18 cellular contexts compared by ENCODE assay signal in the genomic region with DNA sequence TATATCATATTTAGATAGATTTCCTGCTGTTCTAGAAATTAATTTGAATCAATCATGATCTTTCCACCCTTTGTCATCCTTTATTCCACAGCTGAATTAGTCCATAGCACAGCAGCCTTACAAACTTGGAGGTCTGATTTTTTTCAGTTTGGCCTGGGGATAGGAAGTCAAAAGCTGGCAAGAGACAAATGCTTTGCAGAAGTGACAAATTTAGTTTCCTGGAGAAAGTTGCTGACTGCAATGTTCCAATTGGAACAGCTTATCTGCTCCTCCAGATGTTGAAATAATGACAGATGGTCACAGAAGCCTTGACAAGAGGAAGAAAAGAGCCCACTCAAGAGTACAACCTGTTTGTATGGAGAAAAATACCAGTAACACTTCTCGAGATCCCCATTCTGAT.
DNase-seq lines count a peak whose midpoint lies in the region; ATAC-seq and TF ChIP-seq lines count a peak whose summit lies in the region.
"Had no signal": no experiment of that assay in that cellular context is flagged by ENCODE, and none has a peak within 500 bp of the region (broad histone marks: within the 10 kb centered on the region; RNA-seq: fewer than 3 reads in every experiment).

No MANE protein-coding gene starts in this region.

- no peaks in the 10 kb centered on the region for H3K27me3 Mint-ChIP-seq in endothelial cell (ENCODE audit: unreplicated experiment)

- peaks cover 27% of the 10 kb centered on the region for H3K4me1 Mint-ChIP-seq in endothelial cell (ENCODE audit: unreplicated experiment)

- H3K4me3 Mint-ChIP-seq in endothelial cell (ENCODE audit: unreplicated experiment), result no peak overlapping the region

- WGBS in spleen, 5 donors, result 0 to 14% (median 5%) methylated on average over 1 of the region's 1 CpG

- H3K9me3 Mint-ChIP-seq in endothelial cell (ENCODE audit: unreplicated experiment), result no peaks in the 10 kb centered on the region

- no peak for DNase-seq in Right ventricle myocardium superior
- no peak for DNase-seq in cardiac septum (ENCODE audit: low spot score)
- peak; percentile 45 for DNase-seq in SK-N-MC (ENCODE audit: low read depth, low spot score)
- peak; percentile 21 for DNase-seq in endothelial cell (ENCODE audit: low spot score)
- no peak for DNase-seq in spleen
- no peak for DNase-seq in CD1c-positive myeloid dendritic cell (ENCODE audit: extremely low spot score)
- DNase-seq in NOMO-1 (lab: John Stamatoyannopoulos, UW; ENCODE audit: unreplicated experiment in 2 of 2), result no peak
- no peak for DNase-seq in NCI-H1417 (lab: John Stamatoyannopoulos, UW)
- DNase-seq: COR-L47, DMS53, MG63, NCI-H1092, NCI-H2227 treated with DMSO at 0.1 percent for 48 hours, NCI-H526, SJCRH30 had no signal

- TF ChIP-seq CTCF in endothelial cell (IDR thresholded peaks at IDR 0.05; ENCODE audit: unreplicated experiment), result no peak
- TF ChIP-seq CTCF in spleen (IDR thresholded peaks at IDR 0.05 in 8 of 11, conservative IDR thresholded peaks at IDR 0.05 in 3 of 11), result no peak

- no peak for TF ChIP-seq POLR2A in spleen (IDR thresholded peaks at IDR 0.05)

- H3K9me3 ChIP-seq in SK-N-MC (ENCODE audit: low read depth, low read length), result no peaks in the 10 kb centered on the region
- H3K9me3 ChIP-seq in spleen, result peaks cover 0 to 7% (median 0%) of the 10 kb centered on the region in 8 donors
- H3K9me3 ChIP-seq: A549, HAP-1, MG63, SJCRH30 had no signal

- H3K9ac ChIP-seq in SK-N-MC (ENCODE audit: insufficient read length), result no peak overlapping the region

- no peak overlapping the region for H3K27ac ChIP-seq in SK-N-MC
- peak overlapping the region in 7 of 8 donors; percentile 2 to 71 (median 45) for H3K27ac ChIP-seq in spleen
- H3K27ac ChIP-seq: A549, C4-2B, SJCRH30 had no signal

- H3K4me3 ChIP-seq in SK-N-MC, result peak overlapping the region; percentile 28; the same call in 1 of the 2 replicates
- H3K4me3 ChIP-seq in spleen, result no peak overlapping the region
- H3K4me3 ChIP-seq: A549, HAP-1, MG63, SJCRH30 had no signal

- H3K4me1 ChIP-seq in spleen, result no peaks in the 10 kb centered on the region
- H3K4me1 ChIP-seq: HAP-1, SJCRH30 had no signal

- intact Hi-C loops in Right ventricle myocardium superior (cut with DNase I), result no loop called here
- intact Hi-C loops in cardiac septum (cut with DNase I), result no loop called here
- intact Hi-C loops in spleen (cut with DNase I; ENCODE audit: low total_unique reads), result no loop called here

- H3K36me3 ChIP-seq in SK-N-MC (ENCODE audit: insufficient read depth, low read length) (no peaks in the 10 kb centered on the region), spleen (no peaks in the 10 kb centered on the region)
- H3K36me3 ChIP-seq: HAP-1, MG63, SJCRH30 had no signal

- peak overlapping the region; percentile 62 for H3K27ac Mint-ChIP-seq in endothelial cell (ENCODE audit: unreplicated experiment)

- peak; percentile 81 for ATAC-seq in Right ventricle myocardium superior (ENCODE audit: poor library complexity)
- ATAC-seq: A549 had no signal

- H3K27me3 ChIP-seq in spleen (replicated peaks in 1 of 7), result no peaks in the 10 kb centered on the region
- H3K27me3 ChIP-seq: MG63, SJCRH30 had no signal

- no peaks in the 10 kb centered on the region for H3K36me3 Mint-ChIP-seq in endothelial cell (ENCODE audit: low read depth, unreplicated experiment)

Comparison
In these comparisons a context has a peak if more than half of its experiments do, and no peak if none do; other contexts are left out.
1. DNase-seq: peak in SK-N-MC (single experiment) and endothelial cell (single experiment); none in Right ventricle myocardium superior (single experiment), cardiac septum (single experiment), spleen (single experiment), CD1c-positive myeloid dendritic cell (single experiment), NOMO-1 (0 of 2) and NCI-H1417 (0 of 3).